In the genomic region with DNA sequence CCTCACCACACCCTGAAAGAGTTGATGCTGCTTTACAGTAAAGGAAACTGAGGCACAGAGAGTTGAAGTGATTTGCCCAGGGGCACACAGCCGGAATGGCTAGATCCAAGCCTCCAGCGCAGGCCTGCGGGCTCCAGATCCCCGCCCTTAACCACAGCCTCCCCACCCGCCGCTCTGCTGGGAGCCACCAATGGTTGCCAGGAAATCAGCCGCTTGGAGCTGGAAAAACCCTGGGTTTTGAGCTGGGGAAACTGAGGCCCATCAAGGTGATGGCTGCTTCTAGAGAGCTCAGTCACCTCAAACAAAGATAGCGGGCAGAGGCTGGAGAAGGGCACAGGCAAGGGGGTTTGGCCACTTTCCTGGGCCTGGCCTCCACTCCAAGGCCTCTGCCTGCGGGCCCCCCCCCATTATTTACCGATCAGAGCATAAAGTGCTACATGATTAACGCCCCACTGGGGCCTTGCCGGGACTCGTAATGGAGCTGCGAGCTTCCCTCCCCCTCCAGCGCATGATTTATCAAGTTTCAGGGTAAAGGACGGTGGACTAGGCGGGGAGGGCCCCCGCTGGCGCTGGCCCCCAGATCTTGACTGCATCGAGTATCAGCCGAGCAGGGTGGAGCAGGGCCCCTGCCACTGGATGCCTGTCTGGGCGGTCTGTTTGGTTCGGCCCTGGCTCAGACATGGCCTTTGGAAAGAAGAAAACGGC, we compare ENCODE assay signal across 10 cellular contexts. TPM values are rescaled to one million over a fixed set of nuclear protein-coding genes. Genes with fewer than 3 reads are reported as not detected.
DNase-seq lines count a peak whose midpoint lies in the region; ATAC-seq and TF ChIP-seq lines count a peak whose summit lies in the region.
"Had no signal": no experiment of that assay in that cellular context is flagged by ENCODE, and none has a peak within 500 bp of the region (broad histone marks: within the 10 kb centered on the region; RNA-seq: fewer than 3 reads in every experiment).

No MANE protein-coding gene starts in this region.

- H3K27me3 ChIP-seq in osteoblast (ENCODE audit: insufficient read depth, low read length) = no peaks in the 10 kb centered on the region

- ATAC-seq in HG02678 (IDR thresholded peaks at IDR 0.05; ENCODE audit: unreplicated experiment) = no peak
- ATAC-seq: stimulated activated naive CD8-positive, alpha-beta T cell treated with anti-CD3 and anti-CD28 coated beads, Interleukin-15, amount 100 ng/mL, for 72 hours had no signal

- POLR2A ChIA-PET in activated CD4-positive, alpha-beta memory T cell treated with anti-CD3 and anti-CD28 coated beads, Interleukin-2, amount 10 ng/mL, durations not matched to agents 7 days and 5 days (lab: Charles Lee) = no interaction called here

- H3K27me3 Mint-ChIP-seq in activated CD4-positive, alpha-beta memory T cell treated with anti-CD3 and anti-CD28 coated beads, Interleukin-2, amount 10 ng/mL, durations not matched to agents 7 days and 5 days = peaks cover 52% of the 10 kb centered on the region

- CTCF ChIA-PET in activated CD4-positive, alpha-beta memory T cell treated with anti-CD3 and anti-CD28 coated beads, Interleukin-2, amount 10 ng/mL, durations not matched to agents 7 days and 5 days (lab: Charles Lee) = no interaction called here

- H3K36me3 Mint-ChIP-seq in activated CD4-positive, alpha-beta memory T cell treated with anti-CD3 and anti-CD28 coated beads, Interleukin-2, amount 10 ng/mL, durations not matched to agents 7 days and 5 days (ENCODE audit: low read depth) = no peaks in the 10 kb centered on the region
- H3K36me3 Mint-ChIP-seq: naive thymus-derived CD4-positive, alpha-beta T cell had no signal

- H3K27ac Mint-ChIP-seq in activated CD4-positive, alpha-beta memory T cell treated with anti-CD3 and anti-CD28 coated beads, Interleukin-2, amount 10 ng/mL, durations not matched to agents 7 days and 5 days = no peak overlapping the region
- H3K27ac Mint-ChIP-seq: stimulated activated naive CD8-positive, alpha-beta T cell treated with anti-CD3 and anti-CD28 coated beads, Interleukin-15, amount 100 ng/mL, for 72 hours had no signal

- H4K20me1 ChIP-seq in osteoblast (ENCODE audit: insufficient read depth, low read length) = peaks cover 35% of the 10 kb centered on the region

- H3K4me2 ChIP-seq in osteoblast (ENCODE audit: insufficient read depth, low read length) = peak overlapping the region; percentile 68

- no peak overlapping the region for H2AFZ ChIP-seq in osteoblast (ENCODE audit: low read length)

- H3K4me1 Mint-ChIP-seq in activated CD4-positive, alpha-beta memory T cell treated with anti-CD3 and anti-CD28 coated beads, Interleukin-2, amount 10 ng/mL, durations not matched to agents 7 days and 5 days = peaks cover 23% of the 10 kb centered on the region

- H3K9me3 ChIP-seq in osteoblast (ENCODE audit: low read depth, low read length) = no peaks in the 10 kb centered on the region

- H3K36me3 ChIP-seq in osteoblast (ENCODE audit: insufficient read depth, low read length) = no peaks in the 10 kb centered on the region

- peak overlapping the region; percentile 43 for H3K4me3 ChIP-seq in osteoblast (ENCODE audit: insufficient read depth, low read length)

- peak overlapping the region; percentile 96 for H3K27ac ChIP-seq in osteoblast (ENCODE audit: low read depth, low read length)

- H3K4me1 ChIP-seq in osteoblast (ENCODE audit: insufficient read depth, low read length) = peaks cover 85% of the 10 kb centered on the region

- TF ChIP-seq CTCF in osteoblast (IDR thresholded peaks at IDR 0.05; ENCODE audit: extremely low read depth, low read depth, low read length) = no peak

- H3K4me3 Mint-ChIP-seq in activated CD4-positive, alpha-beta memory T cell treated with anti-CD3 and anti-CD28 coated beads, Interleukin-2, amount 10 ng/mL, durations not matched to agents 7 days and 5 days = no peak overlapping the region
- H3K4me3 Mint-ChIP-seq: stimulated activated naive CD8-positive, alpha-beta T cell treated with anti-CD3 and anti-CD28 coated beads, Interleukin-15, amount 100 ng/mL, for 72 hours had no signal

- peak; percentile 74 for DNase-seq in AG20443 (ENCODE audit: low spot score)
- DNase-seq in NCI-H510A (lab: John Stamatoyannopoulos, UW) = peak; percentile 60
- peak; percentile 56 for DNase-seq in fibroblast of gingiva (ENCODE audit: low read depth)
- DNase-seq in osteoblast (ENCODE audit: insufficient read length, low spot score, missing footprints) = peak; percentile 95
- DNase-seq in activated naive CD4-positive, alpha-beta T cell treated with Interleukin-2 at 50 U/mL for 16 hours = no peak
- no peak for DNase-seq in NCI-H2029 treated with DMSO at 0.1 percent for 48 hours (lab: John Stamatoyannopoulos, UW)
- no peak for DNase-seq in activated CD4-positive, alpha-beta memory T cell treated with anti-CD3 and anti-CD28 coated beads, Interleukin-2, amount 10 ng/mL, durations not matched to agents 7 days and 5 days
- DNase-seq: stimulated activated naive CD8-positive, alpha-beta T cell treated with anti-CD3 and anti-CD28 coated beads, Interleukin-15, amount 100 ng/mL, for 72 hours had no signal

- H3K79me2 ChIP-seq in osteoblast (ENCODE audit: insufficient read depth, low read length) = peaks cover 88% of the 10 kb centered on the region

- H3K9me3 Mint-ChIP-seq in activated CD4-positive, alpha-beta memory T cell treated with anti-CD3 and anti-CD28 coated beads, Interleukin-2, amount 10 ng/mL, durations not matched to agents 7 days and 5 days = no peaks in the 10 kb centered on the region
- H3K9me3 Mint-ChIP-seq: naive thymus-derived CD4-positive, alpha-beta T cell; stimulated activated naive CD8-positive, alpha-beta T cell treated with anti-CD3 and anti-CD28 coated beads, Interleukin-15, amount 100 ng/mL, for 72 hours had no signal

RNA-seq across cellular contexts. Expression of gene PLXND1, which starts 9.2 kb away (rescaled TPM):
- total RNA-seq in osteoblast = 126 and 134 TPM in 2 replicates
- total RNA-seq in activated CD4-positive, alpha-beta memory T cell treated with anti-CD3 and anti-CD28 coated beads, Interleukin-2, amount 10 ng/mL, durations not matched to agents 7 days and 5 days = 10 to 100 TPM; 13.4 to 18.0 TPM

RNA-seq across cellular contexts. Expression of gene H1-8, which starts 54.3 kb away (rescaled TPM):
- total RNA-seq in osteoblast = not detected in 2 replicates
- not detected for total RNA-seq in activated CD4-positive, alpha-beta memory T cell treated with anti-CD3 and anti-CD28 coated beads, Interleukin-2, amount 10 ng/mL, durations not matched to agents 7 days and 5 days
- total RNA-seq: naive thymus-derived CD4-positive, alpha-beta T cell had no signal

Comparison
In these comparisons a context has a peak if more than half of its experiments do, and no peak if none do; other contexts are left out.
1. DNase-seq: peak in AG20443 (single experiment), NCI-H510A (single experiment), fibroblast of gingiva (single experiment) and osteoblast (single experiment); none in activated naive CD4-positive, alpha-beta T cell treated with Interleukin-2 at 50 U/mL for 16 hours (single experiment), NCI-H2029 treated with DMSO at 0.1 percent for 48 hours (single experiment) and activated CD4-positive, alpha-beta memory T cell treated with anti-CD3 and anti-CD28 coated beads, Interleukin-2, amount 10 ng/mL, durations not matched to agents 7 days and 5 days (single experiment).